In genomic region chr6:168896321-168896720, GRCh38 we compare ENCODE assay signal across 26 cellular contexts.
A peak's percentile ranks its signal among the peaks of the same experiment; 100 is the strongest.
DNase-seq lines count a peak whose midpoint lies in the region; ATAC-seq, FAIRE-seq and TF ChIP-seq lines count a peak whose summit lies in the region.
"Had no signal": no experiment of that assay in that cellular context is flagged by ENCODE, and none has a peak within 500 bp of the region (broad histone marks: within the 10 kb centered on the region; RNA-seq: fewer than 3 reads in every experiment).

No MANE protein-coding gene starts in this region.

- H3K36me3 Mint-ChIP-seq in activated naive CD4-positive, alpha-beta T cell treated with anti-CD3 and anti-CD28 coated beads, Interleukin-2, amount 10 ng/mL, durations not matched to agents 7 days and 5 days = no peaks in the 10 kb centered on the region
- peaks cover 2% of the 10 kb centered on the region for H3K36me3 Mint-ChIP-seq in central memory CD8-positive, alpha-beta T cell (ENCODE audit: insufficient read depth)
- H3K36me3 Mint-ChIP-seq: activated naive CD8-positive, alpha-beta T cell treated with anti-CD3 and anti-CD28 coated beads for 36 hours; CD8-positive, alpha-beta T cell; natural killer cell treated with Interleukin-12 subunit alpha and Interleukin-12 subunit beta and Interleukin-15 and Interleukin-18, amount 100 ng/mL, for 72 hours had no signal

- no peak overlapping the region for H3K9ac ChIP-seq in mucosa of rectum (ENCODE audit: low read depth in 1 of 2, low read length in 2 of 2)

- H3K27ac Mint-ChIP-seq in activated naive CD4-positive, alpha-beta T cell treated with anti-CD3 and anti-CD28 coated beads, Interleukin-2, amount 10 ng/mL, durations not matched to agents 7 days and 5 days = peak overlapping the region; percentile 29
- H3K27ac Mint-ChIP-seq in central memory CD8-positive, alpha-beta T cell (ENCODE audit: low read depth) = peak overlapping the region; percentile 12
- H3K27ac Mint-ChIP-seq: activated naive CD8-positive, alpha-beta T cell treated with anti-CD3 and anti-CD28 coated beads for 36 hours; CD8-positive, alpha-beta T cell; WTC11 had no signal

- no peaks in the 10 kb centered on the region for H3K36me3 ChIP-seq in mucosa of rectum (ENCODE audit: control insufficient read depth in 2 of 2, insufficient read depth in 2 of 2, low read length in 2 of 2)
- no peaks in the 10 kb centered on the region for H3K36me3 ChIP-seq in stomach
- no peaks in the 10 kb centered on the region for H3K36me3 ChIP-seq in WERI-Rb-1
- H3K36me3 ChIP-seq: right lobe of liver had no signal

- no peak for DNase-seq in activated naive CD4-positive, alpha-beta T cell treated with anti-CD3 and anti-CD28 coated beads, Interleukin-2, amount 10 ng/mL, durations not matched to agents 7 days and 5 days
- DNase-seq in activated naive CD4-positive, alpha-beta T cell treated with Interleukin-2 at 50 U/mL for 16 hours = no peak
- no peak for DNase-seq in central memory CD8-positive, alpha-beta T cell (ENCODE audit: low spot score in 2 of 2)
- DNase-seq in stomach (no peak), H54 (ENCODE audit: insufficient read length, low spot score) (no peak), WERI-Rb-1 (no peak), NCI-H1930 (lab: John Stamatoyannopoulos, UW) (no peak)
- DNase-seq: activated CD8-positive, alpha-beta memory T cell treated with anti-CD3 and anti-CD28 coated beads, Interleukin-2, amount 50 U/mL, for 48 hours; activated naive CD8-positive, alpha-beta T cell treated with anti-CD3 and anti-CD28 coated beads for 36 hours; CD8-positive, alpha-beta T cell; central memory CD4-positive, alpha-beta T cell; HCEC 1CT; hippocampal formation; mesenchymal stem cell; NCI-H1092; NCI-H187; NCI-H524 treated with DMSO at 0.1 percent for 48 hours; right lobe of liver; stimulated activated CD4-positive, alpha-beta T cell treated with anti-CD3 and anti-CD28 coated beads, Interleukin-4, amount 100 ng/mL, for 1 hour; T-helper 9 cell had no signal

- whole genome bisulfite sequencing in stomach, 5 donors = 71 to 82% (median 79%) methylated on average over 9 of the region's 9 CpGs

- CTCF ChIA-PET in activated naive CD4-positive, alpha-beta T cell treated with anti-CD3 and anti-CD28 coated beads, Interleukin-2, amount 10 ng/mL, durations not matched to agents 7 days and 5 days (lab: Charles Lee) = no interaction called here

- H3K4me3 Mint-ChIP-seq in activated naive CD4-positive, alpha-beta T cell treated with anti-CD3 and anti-CD28 coated beads, Interleukin-2, amount 10 ng/mL, durations not matched to agents 7 days and 5 days = no peak overlapping the region
- peak overlapping the region; percentile 40 for H3K4me3 Mint-ChIP-seq in central memory CD8-positive, alpha-beta T cell
- H3K4me3 Mint-ChIP-seq: activated naive CD8-positive, alpha-beta T cell treated with anti-CD3 and anti-CD28 coated beads for 36 hours; CD8-positive, alpha-beta T cell; natural killer cell treated with Interleukin-12 subunit alpha and Interleukin-12 subunit beta and Interleukin-15 and Interleukin-18, amount 100 ng/mL, for 72 hours; WTC11 had no signal

- TF ChIP-seq CTCF in stomach (IDR thresholded peaks at IDR 0.05) (no peak), WERI-Rb-1 (IDR thresholded peaks at IDR 0.05; ENCODE audit: low read depth, low read length) (no peak)

- H3K4me1 ChIP-seq in mucosa of rectum (ENCODE audit: control insufficient read depth in 2 of 2, insufficient read depth in 2 of 2, low read length in 2 of 2) (peaks cover 9 to 12% of the 10 kb centered on the region in 2 donors), stomach (peaks cover 10 to 31% (median 16%) of the 10 kb centered on the region in 4 donors)

- TF ChIP-seq POLR2A in stomach (IDR thresholded peaks at IDR 0.05) (no peak), H54 (IDR thresholded peaks at IDR 0.05; ENCODE audit: low read depth, low read length) (no peak)

- FAIRE-seq in H54 (lab: Jason Lieb, UNC) = no peak
- FAIRE-seq: astrocyte, G401.6 had no signal

- H3K9me3 Mint-ChIP-seq in activated naive CD4-positive, alpha-beta T cell treated with anti-CD3 and anti-CD28 coated beads, Interleukin-2, amount 10 ng/mL, durations not matched to agents 7 days and 5 days = peaks cover 2% of the 10 kb centered on the region
- no peaks in the 10 kb centered on the region for H3K9me3 Mint-ChIP-seq in central memory CD8-positive, alpha-beta T cell
- H3K9me3 Mint-ChIP-seq: activated T-helper 17 cell treated with anti-CD3 and anti-CD28 coated beads, Interleukin-2, amount 50 U/mL, for 72 hours; natural killer cell treated with Interleukin-12 subunit alpha and Interleukin-12 subunit beta and Interleukin-15 and Interleukin-18, amount 100 ng/mL, for 72 hours had no signal

- TF ChIP-seq EP300 in stomach (IDR thresholded peaks at IDR 0.05) = no peak

- peaks cover 8% of the 10 kb centered on the region for H3K27me3 Mint-ChIP-seq in activated naive CD4-positive, alpha-beta T cell treated with anti-CD3 and anti-CD28 coated beads, Interleukin-2, amount 10 ng/mL, durations not matched to agents 7 days and 5 days
- H3K27me3 Mint-ChIP-seq in central memory CD8-positive, alpha-beta T cell = peaks cover 11% of the 10 kb centered on the region
- H3K27me3 Mint-ChIP-seq: activated naive CD8-positive, alpha-beta T cell treated with anti-CD3 and anti-CD28 coated beads for 36 hours had no signal

- H3K27ac ChIP-seq in mucosa of rectum (ENCODE audit: low read depth in 2 of 2, low read length in 2 of 2) (peak overlapping the region; percentile 40 to 61), stomach (peak overlapping the region; percentile 64 to 80 (median 71)), WERI-Rb-1 (no peak overlapping the region)
- H3K27ac ChIP-seq: right lobe of liver had no signal

- no peak for ATAC-seq in central memory CD8-positive, alpha-beta T cell (replicated peaks; ENCODE audit: extremely low read depth, poor library complexity, severe bottlenecking)
- ATAC-seq: activated T-helper 17 cell treated with anti-CD3 and anti-CD28 coated beads, Interleukin-2, amount 50 U/mL, for 72 hours; CD8-positive, alpha-beta T cell; WTC11 had no signal

- H3K4me3 ChIP-seq in mucosa of rectum (ENCODE audit: low read length in 2 of 2) (no peak overlapping the region), stomach (no peak overlapping the region), WERI-Rb-1 (ENCODE audit: low read depth, low read length) (no peak overlapping the region)
- H3K4me3 ChIP-seq: right lobe of liver had no signal

- H3K27me3 ChIP-seq in mucosa of rectum (ENCODE audit: control insufficient read depth in 2 of 2, insufficient read depth in 2 of 2, low read length in 2 of 2) = no peaks in the 10 kb centered on the region
- no peaks in the 10 kb centered on the region for H3K27me3 ChIP-seq in stomach
- no peaks in the 10 kb centered on the region for H3K27me3 ChIP-seq in WERI-Rb-1 (ENCODE audit: insufficient read depth, low read depth, severe bottlenecking)
- H3K27me3 ChIP-seq: right lobe of liver had no signal

- no peaks in the 10 kb centered on the region for H3K9me3 ChIP-seq in mucosa of rectum (ENCODE audit: control insufficient read depth in 2 of 2, low read length in 2 of 2)
- H3K9me3 ChIP-seq in stomach = no peaks in the 10 kb centered on the region
- H3K9me3 ChIP-seq in WERI-Rb-1 (ENCODE audit: severe bottlenecking) = no peaks in the 10 kb centered on the region
- H3K9me3 ChIP-seq: right lobe of liver had no signal

- intact Hi-C loops in stomach (cut with DNase I; ENCODE audit: low total_unique reads) = no loop called here

- H3K4me1 Mint-ChIP-seq in activated naive CD4-positive, alpha-beta T cell treated with anti-CD3 and anti-CD28 coated beads, Interleukin-2, amount 10 ng/mL, durations not matched to agents 7 days and 5 days = peaks cover 14% of the 10 kb centered on the region
- H3K4me1 Mint-ChIP-seq in central memory CD8-positive, alpha-beta T cell = peaks cover 28% of the 10 kb centered on the region
